ENCODE assay signal across 21 cellular contexts in genomic region chr22:44142421-44143116, GRCh38. TPM values are rescaled to one million over a fixed set of nuclear protein-coding genes. Genes with fewer than 3 reads are reported as not detected.
DNase-seq lines count a peak whose midpoint lies in the region; ATAC-seq, FAIRE-seq and TF ChIP-seq lines count a peak whose summit lies in the region.
"Had no signal": no experiment of that assay in that cellular context is flagged by ENCODE, and none has a peak within 500 bp of the region (broad histone marks: within the 10 kb centered on the region; RNA-seq: fewer than 3 reads in every experiment).

No MANE protein-coding gene starts in this region.

- H3K9me3 ChIP-seq in right atrium auricular region (peaks cover 2 to 4% of the 10 kb centered on the region in 2 donors), pancreas (no peaks in the 10 kb centered on the region), transverse colon (peaks cover 0 to 2% of the 10 kb centered on the region in 2 donors)
- H3K9me3 ChIP-seq: MG63, SK-N-SH had no signal

- DNase-seq in Right ventricle myocardium superior (peak; percentile 16), right atrium auricular region (ENCODE audit: low spot score) (no peak), pancreas (peak in 1 of 6 donors; percentile 9), transverse colon (no peak), NCI-H82 (lab: John Stamatoyannopoulos, UW) (no peak), coronary artery (ENCODE audit: low spot score) (no peak)
- DNase-seq: C1 segment of cervical spinal cord, EL, GOT3, Karpas-422, NCI-H1092, NCI-H1694, NCI-H2107, NCI-H446, PC-3, SK-N-SH had no signal

- no peak for FAIRE-seq in pancreas (lab: Jason Lieb, UNC)
- FAIRE-seq: A204.1 had no signal

- peaks cover 0 to 15% of the 10 kb centered on the region in 2 donors for H3K4me1 ChIP-seq in right atrium auricular region
- no peaks in the 10 kb centered on the region for H3K4me1 ChIP-seq in pancreas
- peaks cover 0 to 15% (median 4%) of the 10 kb centered on the region in 4 donors for H3K4me1 ChIP-seq in transverse colon

- H3K27me3 Mint-ChIP-seq in brain, result peaks cover 2% of the 10 kb centered on the region

- TF ChIP-seq CTCF in right atrium auricular region (IDR thresholded peaks at IDR 0.05), result no peak
- no peak for TF ChIP-seq CTCF in brain (conservative IDR thresholded peaks at IDR 0.05)
- no peak for TF ChIP-seq CTCF in pancreas (IDR thresholded peaks at IDR 0.05)
- no peak for TF ChIP-seq CTCF in transverse colon (IDR thresholded peaks at IDR 0.05)
- no peak for TF ChIP-seq CTCF in coronary artery (IDR thresholded peaks at IDR 0.05)

- ATAC-seq in Right ventricle myocardium superior (ENCODE audit: poor library complexity) (no peak), pancreas (peak in 3 of 4 donors; percentile 39 to 80 (median 71)), HG02623 (IDR thresholded peaks at IDR 0.05; ENCODE audit: unreplicated experiment) (no peak)
- ATAC-seq: PC-3 had no signal

- H3K4me1 Mint-ChIP-seq in brain, result peaks cover 53% of the 10 kb centered on the region

- in situ Hi-C loops in transverse colon (cut with MboI; ENCODE audit: low pct_ligation_motif_present in 1 of 4, low pct_unique_long_range_greater_than_20kb in 1 of 4, low sequenced_read_pairs in 3 of 4), result no loop called here

- peak overlapping the region in 3 of 5 experiments; percentile 10 to 79 (median 74) for H3K27ac Mint-ChIP-seq in brain

- H3K4me3 ChIP-seq in right atrium auricular region (no peak overlapping the region), pancreas (no peak overlapping the region), transverse colon (no peak overlapping the region), coronary artery (no peak overlapping the region)
- H3K4me3 ChIP-seq: MG63 had no signal

- TF ChIP-seq POLR2A in transverse colon (IDR thresholded peaks at IDR 0.05), result no peak

- H3K36me3 Mint-ChIP-seq in brain, result peaks cover 21% of the 10 kb centered on the region

- intact Hi-C loops in Right ventricle myocardium superior (cut with DNase I) (no loop called here), pancreas (cut with DNase I) (no loop called here), transverse colon (cut with DNase I; ENCODE audit: low total_unique reads) (no loop called here)

- no peak overlapping the region for H3K4me3 Mint-ChIP-seq in brain

- H3K36me3 ChIP-seq in right atrium auricular region (peaks cover 11% of the 10 kb centered on the region), pancreas (no peaks in the 10 kb centered on the region), transverse colon (no peaks in the 10 kb centered on the region)

- whole genome bisulfite sequencing in pancreas, 2 donors, result 80 to 82% methylated on average over 16 of the region's 16 CpGs
- WGBS in transverse colon (ENCODE audit: low coverage in 1 of 2), 2 donors, result 80 to 82% methylated on average over 1 to 16 of the region's 16 CpGs

- peak; percentile 26 for TF ChIP-seq EP300 in transverse colon (IDR thresholded peaks at IDR 0.05; ENCODE audit: low read depth)

- no peaks in the 10 kb centered on the region for H3K27me3 ChIP-seq in right atrium auricular region
- H3K27me3 ChIP-seq in pancreas, result no peaks in the 10 kb centered on the region
- no peaks in the 10 kb centered on the region for H3K27me3 ChIP-seq in transverse colon
- H3K27me3 ChIP-seq: MG63 had no signal

- H3K9me3 Mint-ChIP-seq in brain, result peaks cover 3 to 19% (median 12%) of the 10 kb centered on the region in 5 experiments

- H3K27ac ChIP-seq in right atrium auricular region (peak overlapping the region in 1 of 2 donors; percentile 24), pancreas (no peak overlapping the region), transverse colon (peak overlapping the region; percentile 12 to 63 (median 54)), coronary artery (no peak overlapping the region)

RNA-seq across cellular contexts. Expression of gene PARVG, which starts 38.2 kb away (rescaled TPM):
- 3.5 TPM for total RNA-seq in Right ventricle myocardium superior
- total RNA-seq in right atrium auricular region, result 1 to 10 TPM; 2.1 to 7.2 TPM
- 5.1 TPM for polyA plus RNA-seq in brain (ENCODE audit: insufficient read depth, low read depth, low replicate concordance)
- total RNA-seq in pancreas, result 10 to 100 TPM in 1 of 6 donors, 1 to 10 TPM in 5; 1.1 to 17.0 (median 2.4) TPM
- polyA plus RNA-seq in pancreas, result 1 to 10 TPM; 3.1 to 8.1 TPM
- total RNA-seq in transverse colon, result 10 to 100 TPM in 2 of 4 donors, 1 to 10 TPM in 1, under 1 TPM in 1; 1.00 to 37.8 (median 20.6) TPM
- total RNA-seq: HT-29, PC-3 had no signal

Comparison
In these comparisons a context has a peak if more than half of its experiments do, and no peak if none do; other contexts are left out.
1. ATAC-seq: peak in pancreas (3 of 4); none in Right ventricle myocardium superior (single experiment) and HG02623 (single experiment).
2. H3K27ac ChIP-seq: peak in transverse colon (4 of 4); none in pancreas (0 of 4) and coronary artery (0 of 2).